ENCODE assay signal across 14 cellular contexts in genomic region chr12:93009533-93009932, GRCh38.
A peak's percentile ranks its signal among the peaks of the same experiment; 100 is the strongest.
DNase-seq lines count a peak whose midpoint lies in the region; ATAC-seq and TF ChIP-seq lines count a peak whose summit lies in the region.
"Had no signal": no experiment of that assay in that cellular context is flagged by ENCODE, and none has a peak within 500 bp of the region (broad histone marks: within the 10 kb centered on the region; RNA-seq: fewer than 3 reads in every experiment).

No MANE protein-coding gene starts in this region.

- H3K36me3 ChIP-seq in upper lobe of left lung (no peaks in the 10 kb centered on the region), WERI-Rb-1 (no peaks in the 10 kb centered on the region)
- H3K36me3 ChIP-seq: BLaER1 treated with 17β-estradiol and CSF1 and Interleukin-3, amounts not matched to agents 10 nM and 100 nM had no signal

- H3K4me3 ChIP-seq in coronary artery = no peak overlapping the region
- H3K4me3 ChIP-seq in upper lobe of left lung = no peak overlapping the region
- H3K4me3 ChIP-seq in WERI-Rb-1 (ENCODE audit: low read depth, low read length) = no peak overlapping the region
- H3K4me3 ChIP-seq: BLaER1 treated with 17β-estradiol and CSF1 and Interleukin-3, amounts not matched to agents 10 nM and 100 nM had no signal

- peak; percentile 56 for ATAC-seq in GM18907 (IDR thresholded peaks at IDR 0.05; ENCODE audit: unreplicated experiment)
- ATAC-seq in HG02610 (IDR thresholded peaks at IDR 0.05; ENCODE audit: unreplicated experiment) = peak; percentile 49
- ATAC-seq in HG03460 (IDR thresholded peaks at IDR 0.05; ENCODE audit: unreplicated experiment) = peak; percentile 48
- no peak for ATAC-seq in upper lobe of left lung (ENCODE audit: low FRiP score in 2 of 2)
- ATAC-seq in HG03095 (IDR thresholded peaks at IDR 0.05; ENCODE audit: unreplicated experiment) = no peak

- 90 to 97% methylated on average over 3 of the region's 3 CpGs for WGBS in upper lobe of left lung, 2 donors

- no peaks in the 10 kb centered on the region for H3K27me3 ChIP-seq in upper lobe of left lung
- H3K27me3 ChIP-seq in WERI-Rb-1 (ENCODE audit: insufficient read depth, low read depth, severe bottlenecking) = no peaks in the 10 kb centered on the region
- H3K27me3 ChIP-seq: BLaER1 treated with 17β-estradiol and CSF1 and Interleukin-3, amounts not matched to agents 10 nM and 100 nM had no signal

- POLR2A ChIA-PET in GM10248 (lab: Yijun Ruan, JAX) = no interaction called here

- TF ChIP-seq CTCF in GM10248 (IDR thresholded peaks at IDR 0.05; ENCODE audit: control extremely low read depth, extremely low read depth, low read depth, missing control alignments) (no peak), coronary artery (IDR thresholded peaks at IDR 0.05) (no peak), upper lobe of left lung (IDR thresholded peaks at IDR 0.05) (no peak), WERI-Rb-1 (IDR thresholded peaks at IDR 0.05; ENCODE audit: low read depth, low read length) (no peak)

- CTCF ChIA-PET in GM10248 (lab: Yijun Ruan, JAX) = interaction anchor here (1.1 to 5.7 kb wide), 11 partner anchors 9 to 410 kb away, joined by 3 to 37 read pairs (median 4); no protein-coding TSS in a partner anchor

- no peak for TF ChIP-seq POLR2A in upper lobe of left lung (IDR thresholded peaks at IDR 0.05)

- H3K27ac ChIP-seq in coronary artery (no peak overlapping the region), upper lobe of left lung (no peak overlapping the region), WERI-Rb-1 (no peak overlapping the region)
- H3K27ac ChIP-seq: BLaER1 treated with 17β-estradiol and CSF1 and Interleukin-3, amounts not matched to agents 10 nM and 100 nM had no signal

- no peaks in the 10 kb centered on the region for H3K4me1 ChIP-seq in upper lobe of left lung
- H3K4me1 ChIP-seq: BLaER1 treated with 17β-estradiol and CSF1 and Interleukin-3, amounts not matched to agents 10 nM and 100 nM had no signal

- peak; percentile 28 for DNase-seq in GM10248 (ENCODE audit: extremely low spot score)
- DNase-seq in coronary artery (ENCODE audit: low spot score) = no peak
- DNase-seq in upper lobe of left lung = no peak
- DNase-seq in WERI-Rb-1 = no peak
- DNase-seq: H7, NCI-H1436, NCI-H2029 treated with DMSO at 0.1 percent for 48 hours, NCI-H510A, T-helper 2 cell had no signal

- TF ChIP-seq EP300 in upper lobe of left lung (IDR thresholded peaks at IDR 0.05) = no peak

- H3K9me3 ChIP-seq in upper lobe of left lung (no peaks in the 10 kb centered on the region), WERI-Rb-1 (ENCODE audit: severe bottlenecking) (no peaks in the 10 kb centered on the region)
- H3K9me3 ChIP-seq: BLaER1 treated with 17β-estradiol and CSF1 and Interleukin-3, amounts not matched to agents 10 nM and 100 nM had no signal

Comparison
In these comparisons a context has a peak if more than half of its experiments do, and no peak if none do; other contexts are left out.
1. ATAC-seq: peak in GM18907 (single experiment), HG02610 (single experiment) and HG03460 (single experiment); none in upper lobe of left lung (0 of 2) and HG03095 (single experiment).